ENCODE assay signal across 15 cellular contexts in genomic region chr1:43381609-43382008, GRCh38. TPM values are rescaled to one million over a fixed set of nuclear protein-coding genes. Genes with fewer than 3 reads are reported as not detected.
A peak's percentile ranks its signal among the peaks of the same experiment; 100 is the strongest.
DNase-seq lines count a peak whose midpoint lies in the region; ATAC-seq and TF ChIP-seq lines count a peak whose summit lies in the region.
"Had no signal": no experiment of that assay in that cellular context is flagged by ENCODE, and none has a peak within 500 bp of the region (broad histone marks: within the 10 kb centered on the region; RNA-seq: fewer than 3 reads in every experiment).

No MANE protein-coding gene starts in this region.

- peak in 6 of 8 donors; percentile 17 to 52 (median 48) for ATAC-seq in heart right ventricle
- ATAC-seq in GM21576 (IDR thresholded peaks at IDR 0.05; ENCODE audit: unreplicated experiment) = no peak

- peaks cover 28% of the 10 kb centered on the region for H3K4me1 Mint-ChIP-seq in HFFc6 (ENCODE audit: low read depth)

- H3K4me3 Mint-ChIP-seq in HFFc6 = no peak overlapping the region
- H3K4me3 Mint-ChIP-seq: activated CD4-positive, alpha-beta memory T cell treated with anti-CD3 and anti-CD28 coated beads for 36 hours had no signal

- peaks cover 42% of the 10 kb centered on the region for H3K36me3 Mint-ChIP-seq in HFFc6 (ENCODE audit: low read depth)

- intact Hi-C loops in heart right ventricle (cut with DNase I) = loop anchor here in 6 of 10 donors (2.0 to 10.0 kb wide), 4 partner anchors 144 to 155 kb away; no protein-coding TSS in a partner anchor

- H3K27ac Mint-ChIP-seq in HFFc6 = peak overlapping the region; percentile 48
- H3K27ac Mint-ChIP-seq: activated CD4-positive, alpha-beta memory T cell treated with anti-CD3 and anti-CD28 coated beads for 36 hours had no signal

- peak overlapping the region in 6 of 10 donors; percentile 23 to 75 (median 38) for H3K27ac ChIP-seq in heart right ventricle
- H3K27ac ChIP-seq: colonic mucosa had no signal

- H3K36me3 ChIP-seq in heart right ventricle = peaks cover 0 to 91% (median 38%) of the 10 kb centered on the region in 9 donors

- H3K27me3 ChIP-seq in heart right ventricle = no peaks in the 10 kb centered on the region
- H3K27me3 ChIP-seq: colonic mucosa had no signal

- no peaks in the 10 kb centered on the region for H3K9me3 Mint-ChIP-seq in HFFc6
- H3K9me3 Mint-ChIP-seq: activated CD4-positive, alpha-beta memory T cell treated with anti-CD3 and anti-CD28 coated beads for 36 hours had no signal

- peaks cover 0 to 24% (median 20%) of the 10 kb centered on the region in 9 donors for H3K4me1 ChIP-seq in heart right ventricle
- H3K4me1 ChIP-seq: colonic mucosa had no signal

- no peak for TF ChIP-seq CTCF in HFFc6 (IDR thresholded peaks at IDR 0.05)
- no peak for TF ChIP-seq CTCF in heart right ventricle (IDR thresholded peaks at IDR 0.05)

- peaks cover 5% of the 10 kb centered on the region for H3K27me3 Mint-ChIP-seq in HFFc6 (ENCODE audit: insufficient read depth)
- H3K27me3 Mint-ChIP-seq: activated CD4-positive, alpha-beta memory T cell treated with anti-CD3 and anti-CD28 coated beads for 36 hours had no signal

- H3K9me3 ChIP-seq in heart right ventricle = no peaks in the 10 kb centered on the region
- H3K9me3 ChIP-seq: colonic mucosa had no signal

- DNase-seq in HFFc6 = no peak
- peak; percentile 16 for DNase-seq in SIG-M5 (lab: John Stamatoyannopoulos, UW)
- no peak for DNase-seq in heart right ventricle
- DNase-seq in pons (ENCODE audit: low spot score) = peak; percentile 89
- DNase-seq in NK-92 treated with Interleukin-12 subunit alpha and Interleukin-12 subunit beta, amount 100 ng/mL, for 24 hours (lab: John Stamatoyannopoulos, UW) = no peak
- no peak for DNase-seq in NCI-H2227 (lab: John Stamatoyannopoulos, UW; ENCODE audit: unreplicated experiment)
- DNase-seq in epidermal melanocyte (ENCODE audit: insufficient read length, low spot score) = no peak
- DNase-seq: activated CD4-positive, alpha-beta memory T cell treated with anti-CD3 and anti-CD28 coated beads for 36 hours; colonic mucosa; islet precursor cell; NCI-H1694; stimulated activated naive CD4-positive, alpha-beta T cell treated with Interleukin-2 at 50 U/mL for 16 hours had no signal

- 60 to 66% methylated on average over 3 of the region's 3 CpGs for WGBS in heart right ventricle, 2 donors

- H3K4me3 ChIP-seq in heart right ventricle = no peak overlapping the region
- H3K4me3 ChIP-seq: colonic mucosa had no signal

RNA-seq across cellular contexts. Expression of gene MED8, which starts 8.0 kb away (rescaled TPM):
- 10 to 100 TPM; 56.0 to 64.0 (median 60.8) TPM for total RNA-seq in HFFc6 (2021; fragmentation: NEBNext Ultra II Directional; extraction: Animal tissue kit (Norgen Biotek cat#: 25700))
- 10 to 100 TPM; 10.5 to 22.5 (median 13.9) TPM for total RNA-seq in heart right ventricle
- polyA plus RNA-seq in heart right ventricle = 10 to 100 TPM; 11.8 to 32.4 TPM

RNA-seq across cellular contexts. Expression of gene SZT2, which starts 8.1 kb away (rescaled TPM):
- 10 to 100 TPM; 17.2 to 21.8 (median 21.3) TPM for total RNA-seq in HFFc6 (2021; fragmentation: NEBNext Ultra II Directional; extraction: Animal tissue kit (Norgen Biotek cat#: 25700))
- total RNA-seq in heart right ventricle = 10 to 100 TPM; 20.5 to 38.3 (median 26.0) TPM
- 10 to 100 TPM in 1 of 2 donors, 1 to 10 TPM in 1; 8.6 to 44.0 TPM for polyA plus RNA-seq in heart right ventricle

RNA-seq across cellular contexts. Expression of gene ELOVL1, which starts 13.8 kb away (rescaled TPM):
- total RNA-seq in HFFc6 (2021; fragmentation: NEBNext Ultra II Directional; extraction: Animal tissue kit (Norgen Biotek cat#: 25700)) = 100 to 1,000 TPM; 137 to 185 (median 160) TPM
- total RNA-seq in heart right ventricle = 10 to 100 TPM; 18.4 to 49.3 (median 28.3) TPM
- 10 to 100 TPM; 24.3 to 82.0 TPM for polyA plus RNA-seq in heart right ventricle

RNA-seq across cellular contexts. Expression of gene CDC20, which starts 22.8 kb away (rescaled TPM):
- 100 to 1,000 TPM in 5 of 6 experiments, 10 to 100 TPM in 1; 87.0 to 221 (median 183) TPM for total RNA-seq in HFFc6 (2021; fragmentation: NEBNext Ultra II Directional; extraction: Animal tissue kit (Norgen Biotek cat#: 25700))
- total RNA-seq in heart right ventricle = 1 to 10 TPM in 6 of 10 donors, under 1 TPM in 4; 0.15 to 9.6 (median 1.5) TPM
- polyA plus RNA-seq in heart right ventricle = 1 to 10 TPM in 1 of 2 donors, under 1 TPM in 1; 0.49 to 1.2 TPM

RNA-seq across cellular contexts. Expression of gene MPL, which starts 44.0 kb away (rescaled TPM):
- not detected for total RNA-seq in HFFc6 (2021; fragmentation: NEBNext Ultra II Directional; extraction: Animal tissue kit (Norgen Biotek cat#: 25700))
- total RNA-seq in heart right ventricle = 1 to 10 TPM in 1 of 10 donors, under 1 TPM in 9; 0.21 to 1.2 (median 0.42) TPM
- polyA plus RNA-seq in heart right ventricle = under 1 TPM; 0.03 to 0.22 TPM
- total RNA-seq: activated CD4-positive, alpha-beta memory T cell treated with anti-CD3 and anti-CD28 coated beads for 36 hours; occipital lobe; T-helper 1 cell treated with Interleukin-12 subunit alpha and Interleukin-12 subunit beta and Interleukin-4 antibody, amounts not matched to agents 30 ng/mL and 1 ng/mL, for 36 hours had no signal

Comparison
In these comparisons a context has a peak if more than half of its experiments do, and no peak if none do; other contexts are left out.
1. DNase-seq: peak in SIG-M5 (single experiment) and pons (single experiment); none in HFFc6 (single experiment), heart right ventricle (0 of 2), NK-92 treated with Interleukin-12 subunit alpha and Interleukin-12 subunit beta, amount 100 ng/mL, for 24 hours (single experiment), NCI-H2227 (single experiment) and epidermal melanocyte (single experiment).